Comparison of ENCODE assay signal across 9 cellular contexts in genomic region chr10:73218466-73219191, GRCh38. TPM values are rescaled to one million over a fixed set of nuclear protein-coding genes. Genes with fewer than 3 reads are reported as not detected.
DNase-seq lines count a peak whose midpoint lies in the region; ATAC-seq and FAIRE-seq lines count a peak whose summit lies in the region.
"Had no signal": no experiment of that assay in that cellular context is flagged by ENCODE, and none has a peak within 500 bp of the region (broad histone marks: within the 10 kb centered on the region; RNA-seq: fewer than 3 reads in every experiment).

No MANE protein-coding gene starts in this region.

- H3K36me3 ChIP-seq in small intestine (ENCODE audit: control insufficient read depth in 2 of 2, insufficient read depth in 2 of 2, low read length in 2 of 2): peaks cover 2 to 6% of the 10 kb centered on the region in 2 donors

- DNase-seq in NCI-H748 (lab: John Stamatoyannopoulos, UW; ENCODE audit: unreplicated experiment) (peak; percentile 4), NCI-H748 treated with DMSO at 0.1 percent for 48 hours (lab: John Stamatoyannopoulos, UW) (no peak), NAMALWA (ENCODE audit: low spot score) (peak; percentile 43), dermis blood vessel endothelial cell (peak; percentile 64), small intestine (peak; percentile 5), hypothalamus (lab: John Stamatoyannopoulos, UW) (no peak)
- no peak for DNase-seq in stimulated activated CD4-positive, alpha-beta T cell treated with anti-CD3 and anti-CD28 coated beads, Interleukin-12 subunit alpha, Interleukin-12 subunit beta, amount 100 ng/mL, for 4 hours
- DNase-seq: retina had no signal

- ATAC-seq in GM18909 (IDR thresholded peaks at IDR 0.05; ENCODE audit: poor library complexity, unreplicated experiment): no peak

- no peak overlapping the region for H3K4me3 ChIP-seq in small intestine (ENCODE audit: low read depth in 1 of 2, low read length in 2 of 2)

- H3K27ac ChIP-seq in small intestine (ENCODE audit: low read depth in 1 of 2, low read length in 1 of 2): no peak overlapping the region

- no peaks in the 10 kb centered on the region for H3K4me1 ChIP-seq in small intestine (ENCODE audit: control insufficient read depth in 2 of 2, insufficient read depth in 1 of 2, low read depth in 1 of 2, low read length in 1 of 2)

- H3K27me3 ChIP-seq in small intestine (ENCODE audit: control insufficient read depth in 2 of 2, insufficient read depth in 2 of 2, low read length in 2 of 2): no peaks in the 10 kb centered on the region

- WGBS in small intestine, 3 donors: 91 to 93% (median 91%) methylated on average over 2 of the region's 2 CpGs

- no peaks in the 10 kb centered on the region for H3K9me3 ChIP-seq in small intestine (ENCODE audit: control insufficient read depth, low read depth)

- FAIRE-seq in small intestine (lab: Jason Lieb, UNC): no peak

RNA-seq across cellular contexts. Expression of gene DNAJC9, which starts 28.4 kb away (rescaled TPM):
- total RNA-seq in dermis blood vessel endothelial cell: 36.2 and 61.1 TPM in 2 replicates
- 10 to 100 TPM; 11.4 to 24.0 (median 12.2) TPM for polyA plus RNA-seq in small intestine

RNA-seq across cellular contexts. Expression of gene MRPS16, which starts 33.8 kb away (rescaled TPM):
- 61.1 and 73.5 TPM in 2 replicates for total RNA-seq in dermis blood vessel endothelial cell
- 10 to 100 TPM; 57.0 to 85.6 (median 73.4) TPM for polyA plus RNA-seq in small intestine

RNA-seq across cellular contexts. Expression of gene FAM149B1, which starts 50.7 kb away (rescaled TPM):
- total RNA-seq in dermis blood vessel endothelial cell: 26.0 and 26.9 TPM in 2 replicates
- 10 to 100 TPM; 13.2 to 19.9 (median 13.7) TPM for polyA plus RNA-seq in small intestine

RNA-seq across cellular contexts. Expression of gene ECD, which starts 50.8 kb away (rescaled TPM):
- 29.1 and 34.7 TPM in 2 replicates for total RNA-seq in dermis blood vessel endothelial cell
- polyA plus RNA-seq in small intestine: 10 to 100 TPM in 1 of 3 donors, 1 to 10 TPM in 2; 7.4 to 10.5 (median 8.4) TPM

Comparison
In these comparisons a context has a peak if more than half of its experiments do, and no peak if none do; other contexts are left out.
1. DNase-seq: peak in NCI-H748 (single experiment), NAMALWA (single experiment), dermis blood vessel endothelial cell (single experiment) and small intestine (single experiment); none in NCI-H748 treated with DMSO at 0.1 percent for 48 hours (single experiment), stimulated activated CD4-positive, alpha-beta T cell treated with anti-CD3 and anti-CD28 coated beads, Interleukin-12 subunit alpha, Interleukin-12 subunit beta, amount 100 ng/mL, for 4 hours (single experiment) and hypothalamus (0 of 51).